ENCODE assay signal across 7 cellular contexts in genomic region chr5:17190242-17190778, GRCh38. TPM values are rescaled to one million over a fixed set of nuclear protein-coding genes. Genes with fewer than 3 reads are reported as not detected.
A peak's percentile ranks its signal among the peaks of the same experiment; 100 is the strongest.
DNase-seq lines count a peak whose midpoint lies in the region; ATAC-seq and TF ChIP-seq lines count a peak whose summit lies in the region.

No MANE protein-coding gene starts in this region.

- H3K4me1 Mint-ChIP-seq in endothelial cell (ENCODE audit: unreplicated experiment), result peaks cover 27% of the 10 kb centered on the region

- intact Hi-C loops in mucosa of descending colon (cut with DNase I, micrococcal nuclease), result loop anchor here in 1 of 2 donors (5.0 kb wide), 1 partner anchor 398 kb away; no protein-coding TSS in a partner anchor

- TF ChIP-seq POLR2A in Peyer's patch (IDR thresholded peaks at IDR 0.05), result no peak

- no peak overlapping the region for H3K4me3 Mint-ChIP-seq in endothelial cell (ENCODE audit: unreplicated experiment)

- H3K27ac ChIP-seq in HUES48 (ENCODE audit: low read depth, low read length) (peak overlapping the region; percentile 39), Peyer's patch (peak overlapping the region in 2 of 4 donors; percentile 65 to 72)

- peaks cover 5% of the 10 kb centered on the region for H3K36me3 Mint-ChIP-seq in endothelial cell (ENCODE audit: low read depth, unreplicated experiment)

- DNase-seq in Peyer's patch, result no peak
- peak; percentile 55 for DNase-seq in endothelial cell (ENCODE audit: low spot score)
- peak in 1 of 3 donors; percentile 62 for DNase-seq in mucosa of descending colon

- H3K4me1 ChIP-seq in HUES48 (ENCODE audit: control insufficient read depth, insufficient read depth, low read length) (peaks cover 18% of the 10 kb centered on the region), Peyer's patch (peaks cover 0 to 22% (median 2%) of the 10 kb centered on the region in 4 donors), mucosa of descending colon (ENCODE audit: low read depth) (peaks cover 25% of the 10 kb centered on the region)

- TF ChIP-seq CTCF in GM12873 (IDR thresholded peaks at IDR 0.05; ENCODE audit: insufficient read depth, low read depth, low read length, missing control alignments) (peak; percentile 74), Peyer's patch (IDR thresholded peaks at IDR 0.05) (peak in 5 of 6 experiments; percentile 60 to 94 (median 84)), endothelial cell (IDR thresholded peaks at IDR 0.05; ENCODE audit: unreplicated experiment) (peak; percentile 92), mucosa of descending colon (IDR thresholded peaks at IDR 0.05) (peak; percentile 69)

- H3K9me3 ChIP-seq in HUES48 (ENCODE audit: control insufficient read depth, insufficient read depth, low read length) (no peaks in the 10 kb centered on the region), Peyer's patch (no peaks in the 10 kb centered on the region), mucosa of descending colon (no peaks in the 10 kb centered on the region)

- H3K36me3 ChIP-seq in HUES48 (ENCODE audit: control insufficient read depth, insufficient read depth, low read length), result no peaks in the 10 kb centered on the region
- no peaks in the 10 kb centered on the region for H3K36me3 ChIP-seq in Peyer's patch
- no peaks in the 10 kb centered on the region for H3K36me3 ChIP-seq in mucosa of descending colon (ENCODE audit: low read depth)

- peak; percentile 66 for ATAC-seq in mucosa of descending colon
- ATAC-seq in GM21619 (IDR thresholded peaks at IDR 0.05; ENCODE audit: unreplicated experiment), result no peak
- no peak for ATAC-seq in GM21528 (IDR thresholded peaks at IDR 0.05; ENCODE audit: low FRiP score, unreplicated experiment)

- H3K9me3 Mint-ChIP-seq in endothelial cell (ENCODE audit: unreplicated experiment), result no peaks in the 10 kb centered on the region

- H3K4me3 ChIP-seq in HUES48 (ENCODE audit: low read depth, low read length), result no peak overlapping the region
- no peak overlapping the region for H3K4me3 ChIP-seq in Peyer's patch
- no peak overlapping the region for H3K4me3 ChIP-seq in mucosa of descending colon

- H3K27ac Mint-ChIP-seq in endothelial cell (ENCODE audit: unreplicated experiment), result peak overlapping the region; percentile 82

- peaks cover 3% of the 10 kb centered on the region for H3K27me3 Mint-ChIP-seq in endothelial cell (ENCODE audit: unreplicated experiment)

- no peak overlapping the region for H3K9ac ChIP-seq in HUES48 (ENCODE audit: low read depth, low read length)

- no peaks in the 10 kb centered on the region for H3K27me3 ChIP-seq in HUES48 (ENCODE audit: control insufficient read depth, insufficient read depth, low read length)
- no peaks in the 10 kb centered on the region for H3K27me3 ChIP-seq in Peyer's patch

RNA-seq across cellular contexts. Expression of gene BASP1, which starts 27.1 kb away (rescaled TPM):
- total RNA-seq in Peyer's patch (10 to 100 TPM in 1 of 4 donors, 1 to 10 TPM in 2, not detected in 1; 6.7 to 39.6 (median 8.0) TPM), endothelial cell (ENCODE audit: unreplicated experiment) (95.2 TPM), mucosa of descending colon (10 to 100 TPM in 1 of 3 donors, 1 to 10 TPM in 2; 3.6 to 10.6 (median 8.6) TPM)
